Comparison of ENCODE assay signal across 21 cellular contexts in the genomic region with DNA sequence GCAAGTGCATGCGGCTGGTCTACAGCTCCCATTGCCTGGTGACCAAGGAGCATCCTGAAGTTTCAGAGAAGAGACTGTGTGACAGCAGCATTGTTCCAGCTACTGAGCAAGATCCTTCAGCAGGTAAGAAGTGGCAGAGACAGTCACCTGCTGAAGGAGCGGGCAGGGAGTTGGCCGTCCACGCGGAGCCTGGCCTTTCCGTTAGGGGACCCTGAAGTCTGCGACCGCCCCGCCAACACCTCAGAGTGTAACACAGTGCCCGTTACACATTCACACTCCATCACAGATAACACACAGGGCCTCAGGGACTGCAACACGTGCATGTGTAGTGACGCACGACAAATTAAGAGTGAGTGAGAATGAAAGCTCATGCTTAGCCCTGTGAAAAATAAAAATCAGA.
DNase-seq lines count a peak whose midpoint lies in the region; ATAC-seq and TF ChIP-seq lines count a peak whose summit lies in the region.
"Had no signal": no experiment of that assay in that cellular context is flagged by ENCODE, and none has a peak within 500 bp of the region (broad histone marks: within the 10 kb centered on the region; RNA-seq: fewer than 3 reads in every experiment).

No MANE protein-coding gene starts in this region.

- no peaks in the 10 kb centered on the region for H3K9me3 ChIP-seq in breast epithelium
- H3K9me3 ChIP-seq: HAP-1 had no signal

- no peaks in the 10 kb centered on the region for H3K9me3 Mint-ChIP-seq in activated CD4-positive, alpha-beta memory T cell treated with anti-CD3 and anti-CD28 coated beads for 36 hours
- peaks cover 3% of the 10 kb centered on the region for H3K9me3 Mint-ChIP-seq in activated CD4-positive, alpha-beta memory T cell treated with anti-CD3 and anti-CD28 coated beads, Interleukin-2, amount 10 ng/mL, durations not matched to agents 7 days and 5 days
- no peaks in the 10 kb centered on the region for H3K9me3 Mint-ChIP-seq in MCF 10A (ENCODE audit: unreplicated experiment)
- H3K9me3 Mint-ChIP-seq in activated T-helper 2 cell treated with anti-CD3 and anti-CD28 coated beads, Interferon-gamma antibody, Interleukin-2, Interleukin-4, amounts not matched to agents 10 μg/mL and 5 μg/mL and 100 μg/mL, durations not matched to agents 14 hours and 24 hours and 36 hours = peaks cover 10% of the 10 kb centered on the region
- H3K9me3 Mint-ChIP-seq in stimulated activated naive B cell treated with anti-CD40 and anti-IgM and Interleukin-4, amounts not matched to agents 10 μg/mL and 1 μg/mL and 100 μg/mL, for 72 hours = peaks cover 0 to 2% of the 10 kb centered on the region in 2 donors
- no peaks in the 10 kb centered on the region for H3K9me3 Mint-ChIP-seq in stimulated activated memory B cell treated with anti-CD40 and anti-IgM and Interleukin-4, amounts not matched to agents 10 μg/mL and 1 μg/mL and 100 μg/mL, for 72 hours

- intact Hi-C loops in activated CD4-positive, alpha-beta memory T cell treated with anti-CD3 and anti-CD28 coated beads for 36 hours (cut with micrococcal nuclease) = loop anchor here (2.0 kb wide), 1 partner anchor 63 kb away; no protein-coding TSS in a partner anchor
- intact Hi-C loops in MCF 10A (cut with micrococcal nuclease) (no loop called here), breast epithelium (cut with DNase I; ENCODE audit: low total_unique reads) (no loop called here)
- intact Hi-C loops in activated T-helper 2 cell treated with anti-CD3 and anti-CD28 coated beads, Interferon-gamma antibody, Interleukin-2, Interleukin-4, amounts not matched to agents 10 μg/mL and 5 μg/mL and 100 μg/mL, durations not matched to agents 14 hours and 24 hours and 36 hours (cut with micrococcal nuclease) = loop anchor here (2.0 kb wide), 1 partner anchor 13 kb away; no protein-coding TSS in a partner anchor

- CTCF ChIA-PET in activated CD4-positive, alpha-beta memory T cell treated with anti-CD3 and anti-CD28 coated beads for 36 hours (lab: Charles Lee) = interaction anchor here (0.6 to 1.0 kb wide), 3 partner anchors 12 to 304 kb away, joined by 3 to 5 read pairs (median 4); no protein-coding TSS in a partner anchor
- CTCF ChIA-PET in activated CD4-positive, alpha-beta memory T cell treated with anti-CD3 and anti-CD28 coated beads, Interleukin-2, amount 10 ng/mL, durations not matched to agents 7 days and 5 days (lab: Charles Lee) = interaction anchor here (1.9 kb wide), 1 partner anchor 11 kb away, joined by 4 read pairs; no protein-coding TSS in a partner anchor
- CTCF ChIA-PET in MCF 10A (lab: Yijun Ruan, JAX) = no interaction called here

- POLR2A ChIA-PET in activated CD4-positive, alpha-beta memory T cell treated with anti-CD3 and anti-CD28 coated beads for 36 hours (lab: Charles Lee) = interaction anchor here (0.6 to 2.6 kb wide), 8 partner anchors 10 to 93 kb away, joined by 3 to 22 read pairs (median 8); no protein-coding TSS in a partner anchor
- POLR2A ChIA-PET in activated CD4-positive, alpha-beta memory T cell treated with anti-CD3 and anti-CD28 coated beads, Interleukin-2, amount 10 ng/mL, durations not matched to agents 7 days and 5 days (lab: Charles Lee) = interaction anchor here (1.0 to 2.8 kb wide), 6 partner anchors 10 to 93 kb away, joined by 3 to 13 read pairs (median 3); no protein-coding TSS in a partner anchor
- POLR2A ChIA-PET in MCF 10A (lab: Yijun Ruan, JAX) = interaction anchor here (0.9 kb wide), 1 partner anchor 9 kb away, joined by 4 read pairs; no protein-coding TSS in a partner anchor

- H3K4me1 Mint-ChIP-seq in activated CD4-positive, alpha-beta memory T cell treated with anti-CD3 and anti-CD28 coated beads for 36 hours (ENCODE audit: low read depth) = peaks cover 78% of the 10 kb centered on the region
- peaks cover 51% of the 10 kb centered on the region for H3K4me1 Mint-ChIP-seq in activated CD4-positive, alpha-beta memory T cell treated with anti-CD3 and anti-CD28 coated beads, Interleukin-2, amount 10 ng/mL, durations not matched to agents 7 days and 5 days
- H3K4me1 Mint-ChIP-seq in MCF 10A (ENCODE audit: insufficient read depth, unreplicated experiment) = peaks cover 9% of the 10 kb centered on the region
- H3K4me1 Mint-ChIP-seq in activated T-helper 2 cell treated with anti-CD3 and anti-CD28 coated beads, Interferon-gamma antibody, Interleukin-2, Interleukin-4, amounts not matched to agents 10 μg/mL and 5 μg/mL and 100 μg/mL, durations not matched to agents 14 hours and 24 hours and 36 hours (ENCODE audit: low read depth) = peaks cover 80% of the 10 kb centered on the region
- H3K4me1 Mint-ChIP-seq in stimulated activated naive B cell treated with anti-CD40 and anti-IgM and Interleukin-4, amounts not matched to agents 10 μg/mL and 1 μg/mL and 100 μg/mL, for 72 hours = peaks cover 33 to 59% of the 10 kb centered on the region in 2 donors
- peaks cover 35% of the 10 kb centered on the region for H3K4me1 Mint-ChIP-seq in stimulated activated memory B cell treated with anti-CD40 and anti-IgM and Interleukin-4, amounts not matched to agents 10 μg/mL and 1 μg/mL and 100 μg/mL, for 72 hours
- H3K4me1 Mint-ChIP-seq: GM23338 had no signal

- no peaks in the 10 kb centered on the region for H3K36me3 ChIP-seq in breast epithelium
- H3K36me3 ChIP-seq: HAP-1 had no signal

- peak overlapping the region; percentile 29 for H3K4me3 Mint-ChIP-seq in activated CD4-positive, alpha-beta memory T cell treated with anti-CD3 and anti-CD28 coated beads for 36 hours
- H3K4me3 Mint-ChIP-seq in activated CD4-positive, alpha-beta memory T cell treated with anti-CD3 and anti-CD28 coated beads, Interleukin-2, amount 10 ng/mL, durations not matched to agents 7 days and 5 days = no peak overlapping the region
- H3K4me3 Mint-ChIP-seq in MCF 10A (ENCODE audit: unreplicated experiment) = no peak overlapping the region
- H3K4me3 Mint-ChIP-seq in activated T-helper 2 cell treated with anti-CD3 and anti-CD28 coated beads, Interferon-gamma antibody, Interleukin-2, Interleukin-4, amounts not matched to agents 10 μg/mL and 5 μg/mL and 100 μg/mL, durations not matched to agents 14 hours and 24 hours and 36 hours (ENCODE audit: low read depth) = no peak overlapping the region
- H3K4me3 Mint-ChIP-seq in stimulated activated naive B cell treated with anti-CD40 and anti-IgM and Interleukin-4, amounts not matched to agents 10 μg/mL and 1 μg/mL and 100 μg/mL, for 72 hours = no peak overlapping the region
- H3K4me3 Mint-ChIP-seq in stimulated activated memory B cell treated with anti-CD40 and anti-IgM and Interleukin-4, amounts not matched to agents 10 μg/mL and 1 μg/mL and 100 μg/mL, for 72 hours = no peak overlapping the region
- H3K4me3 Mint-ChIP-seq: CD14-positive monocyte, GM23338 had no signal

- TF ChIP-seq CTCF in MCF 10A (IDR thresholded peaks at IDR 0.05; ENCODE audit: unreplicated experiment) (no peak), breast epithelium (IDR thresholded peaks at IDR 0.05) (no peak)

- no peaks in the 10 kb centered on the region for H3K27me3 Mint-ChIP-seq in activated CD4-positive, alpha-beta memory T cell treated with anti-CD3 and anti-CD28 coated beads for 36 hours
- peaks cover 6% of the 10 kb centered on the region for H3K27me3 Mint-ChIP-seq in activated CD4-positive, alpha-beta memory T cell treated with anti-CD3 and anti-CD28 coated beads, Interleukin-2, amount 10 ng/mL, durations not matched to agents 7 days and 5 days
- H3K27me3 Mint-ChIP-seq in MCF 10A (ENCODE audit: insufficient read depth, unreplicated experiment) = no peaks in the 10 kb centered on the region
- no peaks in the 10 kb centered on the region for H3K27me3 Mint-ChIP-seq in activated T-helper 2 cell treated with anti-CD3 and anti-CD28 coated beads, Interferon-gamma antibody, Interleukin-2, Interleukin-4, amounts not matched to agents 10 μg/mL and 5 μg/mL and 100 μg/mL, durations not matched to agents 14 hours and 24 hours and 36 hours (ENCODE audit: low read depth)
- H3K27me3 Mint-ChIP-seq in stimulated activated naive B cell treated with anti-CD40 and anti-IgM and Interleukin-4, amounts not matched to agents 10 μg/mL and 1 μg/mL and 100 μg/mL, for 72 hours = no peaks in the 10 kb centered on the region
- H3K27me3 Mint-ChIP-seq in stimulated activated memory B cell treated with anti-CD40 and anti-IgM and Interleukin-4, amounts not matched to agents 10 μg/mL and 1 μg/mL and 100 μg/mL, for 72 hours = no peaks in the 10 kb centered on the region

- peak in 1 of 2 donors; percentile 22 for ATAC-seq in stimulated activated naive B cell treated with anti-CD40 and anti-IgM and Interleukin-4, amounts not matched to agents 10 μg/mL and 1 μg/mL and 100 μg/mL, for 72 hours (replicated peaks)
- ATAC-seq in stimulated activated memory B cell treated with anti-CD40 and anti-IgM and Interleukin-4, amounts not matched to agents 10 μg/mL and 1 μg/mL and 100 μg/mL, for 72 hours = no peak
- ATAC-seq in HG03175 (IDR thresholded peaks at IDR 0.05; ENCODE audit: unreplicated experiment) = no peak
- ATAC-seq: GM23338 had no signal

- H3K27me3 ChIP-seq in breast epithelium = no peaks in the 10 kb centered on the region

- no peak overlapping the region for H3K4me3 ChIP-seq in breast epithelium
- H3K4me3 ChIP-seq: GM23338, HAP-1 had no signal

- BruUV-seq in MCF 10A (replicated peaks; lab: Mats Ljungman, UMichigan) = TSS peak; percentile 10

- H3K36me3 Mint-ChIP-seq in activated CD4-positive, alpha-beta memory T cell treated with anti-CD3 and anti-CD28 coated beads for 36 hours = peaks cover 64% of the 10 kb centered on the region
- H3K36me3 Mint-ChIP-seq in activated CD4-positive, alpha-beta memory T cell treated with anti-CD3 and anti-CD28 coated beads, Interleukin-2, amount 10 ng/mL, durations not matched to agents 7 days and 5 days (ENCODE audit: low read depth) = peaks cover 43% of the 10 kb centered on the region
- H3K36me3 Mint-ChIP-seq in MCF 10A (ENCODE audit: insufficient read depth, unreplicated experiment) = peaks cover 10% of the 10 kb centered on the region
- H3K36me3 Mint-ChIP-seq in activated T-helper 2 cell treated with anti-CD3 and anti-CD28 coated beads, Interferon-gamma antibody, Interleukin-2, Interleukin-4, amounts not matched to agents 10 μg/mL and 5 μg/mL and 100 μg/mL, durations not matched to agents 14 hours and 24 hours and 36 hours (ENCODE audit: low read depth) = peaks cover 76% of the 10 kb centered on the region
- peaks cover 16 to 51% of the 10 kb centered on the region in 2 donors for H3K36me3 Mint-ChIP-seq in stimulated activated naive B cell treated with anti-CD40 and anti-IgM and Interleukin-4, amounts not matched to agents 10 μg/mL and 1 μg/mL and 100 μg/mL, for 72 hours
- H3K36me3 Mint-ChIP-seq in stimulated activated memory B cell treated with anti-CD40 and anti-IgM and Interleukin-4, amounts not matched to agents 10 μg/mL and 1 μg/mL and 100 μg/mL, for 72 hours = peaks cover 33% of the 10 kb centered on the region

- no peak overlapping the region for H3K27ac ChIP-seq in breast epithelium

- no peak for DNase-seq in activated CD4-positive, alpha-beta memory T cell treated with anti-CD3 and anti-CD28 coated beads for 36 hours
- DNase-seq in activated CD4-positive, alpha-beta memory T cell treated with anti-CD3 and anti-CD28 coated beads, Interleukin-2, amount 10 ng/mL, durations not matched to agents 7 days and 5 days = no peak
- DNase-seq in MCF 10A (ENCODE audit: unreplicated experiment) = no peak
- DNase-seq in breast epithelium (ENCODE audit: low spot score in 2 of 2) = no peak
- no peak for DNase-seq in activated T-helper 2 cell treated with anti-CD3 and anti-CD28 coated beads, Interferon-gamma antibody, Interleukin-2, Interleukin-4, amounts not matched to agents 10 μg/mL and 5 μg/mL and 100 μg/mL, durations not matched to agents 14 hours and 24 hours and 36 hours (ENCODE audit: low spot score)
- no peak for DNase-seq in stimulated activated naive B cell treated with anti-CD40 and anti-IgM and Interleukin-4, amounts not matched to agents 10 μg/mL and 1 μg/mL and 100 μg/mL, for 72 hours
- DNase-seq: AML-193, DMS53, GDM1, KG1, NCI-H1105, NCI-H146, NCI-H2029, NCI-H226, NCI-H510A treated with DMSO at 0.1 percent for 48 hours, NCI-H748 treated with DMSO at 0.1 percent for 48 hours had no signal

- no peaks in the 10 kb centered on the region for H3K4me1 ChIP-seq in breast epithelium
- H3K4me1 ChIP-seq: HAP-1 had no signal

- TF ChIP-seq POLR2A in breast epithelium (IDR thresholded peaks at IDR 0.05) = no peak

- H3K27ac Mint-ChIP-seq in activated CD4-positive, alpha-beta memory T cell treated with anti-CD3 and anti-CD28 coated beads for 36 hours = peak overlapping the region; percentile 99
- H3K27ac Mint-ChIP-seq in activated CD4-positive, alpha-beta memory T cell treated with anti-CD3 and anti-CD28 coated beads, Interleukin-2, amount 10 ng/mL, durations not matched to agents 7 days and 5 days = no peak overlapping the region
- no peak overlapping the region for H3K27ac Mint-ChIP-seq in MCF 10A (ENCODE audit: low read depth, unreplicated experiment)
- peak overlapping the region; percentile 53 for H3K27ac Mint-ChIP-seq in activated T-helper 2 cell treated with anti-CD3 and anti-CD28 coated beads, Interferon-gamma antibody, Interleukin-2, Interleukin-4, amounts not matched to agents 10 μg/mL and 5 μg/mL and 100 μg/mL, durations not matched to agents 14 hours and 24 hours and 36 hours
- peak overlapping the region; percentile 37 for H3K27ac Mint-ChIP-seq in stimulated activated naive B cell treated with anti-CD40 and anti-IgM and Interleukin-4, amounts not matched to agents 10 μg/mL and 1 μg/mL and 100 μg/mL, for 72 hours
- H3K27ac Mint-ChIP-seq in stimulated activated memory B cell treated with anti-CD40 and anti-IgM and Interleukin-4, amounts not matched to agents 10 μg/mL and 1 μg/mL and 100 μg/mL, for 72 hours = no peak overlapping the region
- H3K27ac Mint-ChIP-seq: CD14-positive monocyte, GM23338 had no signal

Comparison
In these comparisons a context has a peak if more than half of its experiments do, and no peak if none do; other contexts are left out.
1. H3K27ac Mint-ChIP-seq: peak in activated CD4-positive, alpha-beta memory T cell treated with anti-CD3 and anti-CD28 coated beads for 36 hours (single experiment), activated T-helper 2 cell treated with anti-CD3 and anti-CD28 coated beads, Interferon-gamma antibody, Interleukin-2, Interleukin-4, amounts not matched to agents 10 μg/mL and 5 μg/mL and 100 μg/mL, durations not matched to agents 14 hours and 24 hours and 36 hours (single experiment) and stimulated activated naive B cell treated with anti-CD40 and anti-IgM and Interleukin-4, amounts not matched to agents 10 μg/mL and 1 μg/mL and 100 μg/mL, for 72 hours (single experiment); none in activated CD4-positive, alpha-beta memory T cell treated with anti-CD3 and anti-CD28 coated beads, Interleukin-2, amount 10 ng/mL, durations not matched to agents 7 days and 5 days (single experiment), MCF 10A (single experiment) and stimulated activated memory B cell treated with anti-CD40 and anti-IgM and Interleukin-4, amounts not matched to agents 10 μg/mL and 1 μg/mL and 100 μg/mL, for 72 hours (single experiment).
2. intact Hi-C loops: an anchor here in activated CD4-positive, alpha-beta memory T cell treated with anti-CD3 and anti-CD28 coated beads for 36 hours (2.0 kb wide) and activated T-helper 2 cell treated with anti-CD3 and anti-CD28 coated beads, Interferon-gamma antibody, Interleukin-2, Interleukin-4, amounts not matched to agents 10 μg/mL and 5 μg/mL and 100 μg/mL, durations not matched to agents 14 hours and 24 hours and 36 hours (2.0 kb wide); none called in MCF 10A and breast epithelium.